18 cellular contexts compared by ENCODE assay signal in the genomic region with DNA sequence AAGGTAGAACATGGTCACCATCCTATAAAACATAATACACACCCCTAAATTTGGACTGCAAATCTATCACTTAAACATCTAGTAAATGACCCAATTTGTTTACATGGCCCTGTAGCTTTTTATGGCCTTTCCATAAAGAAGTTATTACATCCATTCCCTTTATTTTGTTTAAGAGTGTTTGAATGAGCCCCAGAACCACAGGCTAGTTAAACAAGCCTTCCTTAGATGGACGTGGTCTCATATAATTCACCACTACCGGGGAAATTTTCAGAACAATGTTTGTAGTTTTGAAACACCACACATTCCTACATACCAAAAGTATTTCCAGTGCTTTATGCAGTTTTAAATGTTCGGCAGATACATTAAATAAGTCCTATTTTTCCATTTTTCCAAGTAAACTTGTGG. TPM values are rescaled to one million over a fixed set of nuclear protein-coding genes. Genes with fewer than 3 reads are reported as not detected.
DNase-seq lines count a peak whose midpoint lies in the region; ATAC-seq and TF ChIP-seq lines count a peak whose summit lies in the region.
"Had no signal": no experiment of that assay in that cellular context is flagged by ENCODE, and none has a peak within 500 bp of the region (broad histone marks: within the 10 kb centered on the region; RNA-seq: fewer than 3 reads in every experiment).

No MANE protein-coding gene starts in this region.

- H3K18ac ChIP-seq in IMR-90 (ENCODE audit: low read depth, low read length): peak overlapping the region; percentile 37

- TF ChIP-seq CTCF in AG04449 (IDR thresholded peaks at IDR 0.05; ENCODE audit: insufficient read depth, low read length, missing control alignments) (no peak), IMR-90 (conservative IDR thresholded peaks at IDR 0.05; ENCODE audit: low read depth, low read length) (no peak), choroid plexus epithelial cell (conservative IDR thresholded peaks at IDR 0.05; ENCODE audit: low read depth, low read length) (no peak), mesothelial cell of epicardium (IDR thresholded peaks at IDR 0.05; ENCODE audit: unreplicated experiment) (no peak), upper lobe of left lung (IDR thresholded peaks at IDR 0.05) (no peak)

- TF ChIP-seq EP300 in upper lobe of left lung (IDR thresholded peaks at IDR 0.05): no peak

- H3K79me1 ChIP-seq in IMR-90 (ENCODE audit: low read depth in 1 of 2, low read length in 2 of 2): peaks cover 33 to 53% of the 10 kb centered on the region in 2 experiments

- no peak overlapping the region for H3K4me3 Mint-ChIP-seq in mesothelial cell of epicardium
- H3K4me3 Mint-ChIP-seq: activated CD8-positive, alpha-beta memory T cell treated with anti-CD3 and anti-CD28 coated beads, Interleukin-2, amount 10 ng/mL, durations not matched to agents 7 days and 5 days; stimulated activated naive CD8-positive, alpha-beta T cell treated with anti-CD3 and anti-CD28 coated beads, Interleukin-15, Interleukin-2, amounts not matched to agents 100 ng/mL and 50 ng/mL, for 24 hours had no signal

- POLR2A ChIA-PET in AG04449 (lab: Yijun Ruan, JAX) (interaction anchor here (0.8 kb wide), 1 partner anchor 188 kb away, joined by 3 read pairs; no protein-coding TSS in a partner anchor), IMR-90 (lab: Charles Lee; ENCODE audit: unreplicated experiment) (no interaction called here)

- peak overlapping the region; percentile 51; the same call in 1 of the 2 replicates for H2BK120ac ChIP-seq in IMR-90 (ENCODE audit: low read depth, low read length)

- ATAC-seq in IMR-90 (ENCODE audit: low read depth) (peak; percentile 53), upper lobe of left lung (ENCODE audit: low FRiP score in 2 of 2) (no peak)
- ATAC-seq: A549; activated CD8-positive, alpha-beta memory T cell treated with anti-CD3 and anti-CD28 coated beads, Interleukin-2, amount 10 ng/mL, durations not matched to agents 7 days and 5 days had no signal

- H3K9me1 ChIP-seq in IMR-90 (ENCODE audit: insufficient read depth, low read length): peaks cover 15% of the 10 kb centered on the region

- H2BK5ac ChIP-seq in IMR-90 (ENCODE audit: low read depth, low read length, poor library complexity, severe bottlenecking): peak overlapping the region; percentile 74

- in situ Hi-C loops in IMR-90 (cut with MboI; ENCODE audit: low sequenced_read_pairs): loop anchor here (25.0 kb wide), 1 partner anchor 997 kb away; the partner anchor contains the start of gene CTSO

- peaks cover 3% of the 10 kb centered on the region for H3K9me3 Mint-ChIP-seq in mesothelial cell of epicardium

- dilution Hi-C loops in IMR-90 (cut with HindIII; ENCODE audit: low sequenced_read_pairs, unreplicated experiment): no loop called here

- H3K23ac ChIP-seq in IMR-90 (ENCODE audit: low read depth, low read length): peak overlapping the region; percentile 58; the same call in 1 of the 2 replicates

- H3K27ac ChIP-seq in IMR-90 (ENCODE audit: insufficient read depth, low read length): peak overlapping the region; percentile 65; the same call in 1 of the 2 replicates
- H3K27ac ChIP-seq in upper lobe of left lung: no peak overlapping the region
- H3K27ac ChIP-seq: A549 had no signal

- no peak for TF ChIP-seq POLR2A in IMR-90 (IDR thresholded peaks at IDR 0.05; ENCODE audit: low read depth, low read length)
- TF ChIP-seq POLR2A in upper lobe of left lung (IDR thresholded peaks at IDR 0.05): no peak

- H3K4me1 Mint-ChIP-seq in mesothelial cell of epicardium: peaks cover 63% of the 10 kb centered on the region
- H3K4me1 Mint-ChIP-seq: activated CD8-positive, alpha-beta memory T cell treated with anti-CD3 and anti-CD28 coated beads, Interleukin-2, amount 10 ng/mL, durations not matched to agents 7 days and 5 days had no signal

- peak overlapping the region; percentile 73; the same call in 1 of the 2 replicates for H2BK20ac ChIP-seq in IMR-90 (ENCODE audit: low read depth, low read length)

- peaks cover 10% of the 10 kb centered on the region for H3K36me3 Mint-ChIP-seq in mesothelial cell of epicardium
- H3K36me3 Mint-ChIP-seq: activated CD8-positive, alpha-beta memory T cell treated with anti-CD3 and anti-CD28 coated beads, Interleukin-2, amount 10 ng/mL, durations not matched to agents 7 days and 5 days had no signal

- H4K91ac ChIP-seq in IMR-90 (ENCODE audit: insufficient read depth, low read depth, low read length): 0 out of 2 replicates have a peak overlapping the region, but pooled peaks have one; percentile 25

- DNase-seq in AG04449 (ENCODE audit: low read depth, low spot score): peak; percentile 77
- DNase-seq in IMR-90: peak; percentile 87
- DNase-seq in choroid plexus epithelial cell (ENCODE audit: low read depth): peak; percentile 81
- DNase-seq in mesothelial cell of epicardium (ENCODE audit: low spot score in 2 of 2, unreplicated experiment in 2 of 2): no peak
- DNase-seq in upper lobe of left lung: no peak
- DNase-seq in HK-2 (ENCODE audit: unreplicated experiment): no peak
- no peak for DNase-seq in NCI-H1417 (lab: John Stamatoyannopoulos, UW)
- no peak for DNase-seq in NCI-H146 (lab: John Stamatoyannopoulos, UW)
- DNase-seq: activated CD4-positive, CD25-positive, alpha-beta regulatory T cell; activated CD8-positive, alpha-beta memory T cell treated with anti-CD3 and anti-CD28 coated beads, Interleukin-2, amount 10 ng/mL, durations not matched to agents 7 days and 5 days; Caco-2; effector memory CD4-positive, alpha-beta T cell; NCI-H2029; NCI-H524 treated with DMSO at 0.1 percent for 48 hours; occipital lobe; T-helper 1 cell had no signal

- WGBS in IMR-90 (ENCODE audit: extremely low coverage in 2 of 2, insufficient read length in 1 of 2), 2 experiments: no CpG with 5 or more reads among the region's 3 CpGs
- WGBS in upper lobe of left lung, 2 donors: 54 to 62% methylated on average over 3 of the region's 3 CpGs

- peak overlapping the region; percentile 41 for H3K27ac Mint-ChIP-seq in mesothelial cell of epicardium
- H3K27ac Mint-ChIP-seq: activated CD8-positive, alpha-beta memory T cell treated with anti-CD3 and anti-CD28 coated beads, Interleukin-2, amount 10 ng/mL, durations not matched to agents 7 days and 5 days; stimulated activated naive CD8-positive, alpha-beta T cell treated with anti-CD3 and anti-CD28 coated beads, Interleukin-15, Interleukin-2, amounts not matched to agents 100 ng/mL and 50 ng/mL, for 24 hours had no signal

- no peak overlapping the region for H3K56ac ChIP-seq in IMR-90 (ENCODE audit: extremely low read depth, insufficient read depth, low read length)

- H3K4me1 ChIP-seq in IMR-90 (ENCODE audit: control insufficient read depth, insufficient read depth, low read length) (peaks cover 20% of the 10 kb centered on the region), upper lobe of left lung (peaks cover 3 to 20% (median 8%) of the 10 kb centered on the region in 4 donors)
- H3K4me1 ChIP-seq: Caco-2 had no signal

- H3K4ac ChIP-seq in IMR-90 (ENCODE audit: low read depth, low read length): peak overlapping the region; percentile 52; the same call in 1 of the 2 replicates

- peaks cover 10% of the 10 kb centered on the region; the same call in 1 of the 2 replicates for H4K20me1 ChIP-seq in IMR-90 (ENCODE audit: insufficient read depth, low read length)

- H3K9me3 ChIP-seq in IMR-90 (ENCODE audit: control insufficient read depth, insufficient read depth, low read length) (no peaks in the 10 kb centered on the region), upper lobe of left lung (no peaks in the 10 kb centered on the region)
- H3K9me3 ChIP-seq: A549, Caco-2 had no signal

- intact Hi-C loops in IMR-90 (cut with micrococcal nuclease): loop anchor here (5.0 kb wide), 1 partner anchor 72 kb away; no protein-coding TSS in a partner anchor

- H2AFZ ChIP-seq in IMR-90 (replicated peaks; ENCODE audit: low read length, poor library complexity): no peak overlapping the region

- H2BK15ac ChIP-seq in IMR-90 (ENCODE audit: low read depth, low read length): no peak overlapping the region

- H2AK9ac ChIP-seq in IMR-90 (replicated peaks; ENCODE audit: low read depth, low read length, poor library complexity): no peak overlapping the region

- H3K36me3 ChIP-seq in IMR-90 (ENCODE audit: control insufficient read depth, insufficient read depth, low read length): no peaks in the 10 kb centered on the region; the same call in 1 of the 2 replicates
- H3K36me3 ChIP-seq in upper lobe of left lung: no peaks in the 10 kb centered on the region

- CTCF ChIA-PET in AG04449 (lab: Yijun Ruan, JAX) (interaction anchor here (0.8 to 4.3 kb wide), 6 partner anchors 9 to 491 kb away, joined by 3 to 16 read pairs (median 3); no protein-coding TSS in a partner anchor), IMR-90 (lab: Yijun Ruan, JAX) (interaction anchor here (1.0 to 1.5 kb wide), 2 partner anchors 10 to 484 kb away, joined by 4 read pairs; no protein-coding TSS in a partner anchor)

- H2AK5ac ChIP-seq in IMR-90 (ENCODE audit: low read depth, low read length): no peak overlapping the region

- peak overlapping the region; percentile 73; the same call in 1 of the 2 replicates for H3K4me2 ChIP-seq in IMR-90 (ENCODE audit: low read depth, low read length)
- H3K4me2 ChIP-seq: A549 had no signal

- no peaks in the 10 kb centered on the region for H3K27me3 Mint-ChIP-seq in mesothelial cell of epicardium (ENCODE audit: low read depth)
- H3K27me3 Mint-ChIP-seq: activated CD8-positive, alpha-beta memory T cell treated with anti-CD3 and anti-CD28 coated beads, Interleukin-2, amount 10 ng/mL, durations not matched to agents 7 days and 5 days; stimulated activated naive CD8-positive, alpha-beta T cell treated with anti-CD3 and anti-CD28 coated beads, Interleukin-15, Interleukin-2, amounts not matched to agents 100 ng/mL and 50 ng/mL, for 24 hours had no signal

- no TSS peak for BruUV-seq in IMR-90 (replicated peaks; lab: Mats Ljungman, UMichigan)

- H3K4me3 ChIP-seq in AG04449 (ENCODE audit: low read depth, low read length): no peak overlapping the region
- no peak overlapping the region for H3K4me3 ChIP-seq in IMR-90 (ENCODE audit: insufficient read depth, low read depth, low read length)
- no peak overlapping the region for H3K4me3 ChIP-seq in choroid plexus epithelial cell (ENCODE audit: low read depth, low read length)
- no peak overlapping the region for H3K4me3 ChIP-seq in upper lobe of left lung
- H3K4me3 ChIP-seq: A549 had no signal

- no peak overlapping the region for H3K14ac ChIP-seq in IMR-90 (replicated peaks; ENCODE audit: low read depth, low read length)

- H3K9ac ChIP-seq in IMR-90 (ENCODE audit: low read depth, low read length): peak overlapping the region; percentile 52; the same call in 1 of the 2 replicates

- no peak for TF ChIP-seq RAD21 in IMR-90 (IDR thresholded peaks at IDR 0.05; ENCODE audit: low read length)

- H4K5ac ChIP-seq in IMR-90 (ENCODE audit: low read depth, low read length): peak overlapping the region; percentile 33; the same call in 1 of the 2 replicates

- no peaks in the 10 kb centered on the region for H3K27me3 ChIP-seq in IMR-90 (ENCODE audit: control insufficient read depth, insufficient read depth, low read length)
- no peaks in the 10 kb centered on the region for H3K27me3 ChIP-seq in upper lobe of left lung

- H4K8ac ChIP-seq in IMR-90 (ENCODE audit: low read depth in 2 of 2, low read length in 2 of 2): peak overlapping the region in 1 of 2 experiments; percentile 61; a peak in 2 of 4 replicates

RNA-seq across cellular contexts. Expression of gene PDGFC, which starts 12.3 kb away (rescaled TPM):
- total RNA-seq in IMR-90 (2012; rRNA removed) (90.7 and 105 TPM in 2 replicates), mesothelial cell of epicardium (80.5 to 86.0 TPM (median 83.5 TPM) in 3 replicates), upper lobe of left lung (10 to 100 TPM; 14.4 to 39.9 (median 28.5) TPM)
- polyA plus RNA-seq in IMR-90 (2012; rRNA removed): 15.6 and 19.8 TPM in 2 replicates
- 4.4 and 11.0 TPM in 2 replicates for polyA plus RNA-seq in IMR-90 (2012; cell fraction: cytosol; rRNA removed)
- polyA plus RNA-seq in IMR-90 (2012; cell fraction: nucleus; rRNA removed; ENCODE audit: low replicate concordance): 13.5 and 32.1 TPM in 2 replicates
- total RNA-seq: activated CD8-positive, alpha-beta memory T cell treated with anti-CD3 and anti-CD28 coated beads, Interleukin-2, amount 10 ng/mL, durations not matched to agents 7 days and 5 days had no signal

Comparison
In these comparisons a context has a peak if more than half of its experiments do, and no peak if none do; other contexts are left out.
1. DNase-seq: peak in AG04449 (single experiment), IMR-90 (single experiment) and choroid plexus epithelial cell (single experiment); none in mesothelial cell of epicardium (0 of 2), upper lobe of left lung (0 of 2), HK-2 (single experiment), NCI-H1417 (0 of 3) and NCI-H146 (single experiment).